ENCODE assay signal across 20 cellular contexts in the genomic region with DNA sequence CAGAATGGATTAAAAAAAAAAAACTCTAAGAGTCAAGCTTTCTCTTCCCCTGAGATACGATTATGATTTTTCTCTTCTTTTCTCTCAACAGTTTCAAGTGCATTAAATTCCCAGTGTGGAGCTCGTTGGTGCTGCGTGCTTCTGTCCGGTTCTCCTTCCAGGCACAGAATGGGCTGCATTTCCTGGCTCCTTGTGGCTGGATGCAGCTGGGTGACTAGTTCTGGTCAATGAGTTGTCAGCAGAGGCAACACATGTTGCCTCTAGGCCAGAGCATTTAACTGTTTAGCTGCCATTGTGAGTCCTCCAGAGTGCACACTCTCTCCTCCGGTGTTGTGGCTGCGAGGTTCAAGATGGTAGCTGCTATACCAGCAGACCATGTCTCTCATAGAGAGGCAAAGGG.
DNase-seq lines count a peak whose midpoint lies in the region; ATAC-seq and TF ChIP-seq lines count a peak whose summit lies in the region.
"Had no signal": no experiment of that assay in that cellular context is flagged by ENCODE, and none has a peak within 500 bp of the region (broad histone marks: within the 10 kb centered on the region; RNA-seq: fewer than 3 reads in every experiment).

No MANE protein-coding gene starts in this region.

- CTCF ChIA-PET in Caco-2 (lab: Charles Lee), result no interaction called here

- peak overlapping the region; percentile 51 for H3K27ac ChIP-seq in hepatocyte
- H3K27ac ChIP-seq in aorta (ENCODE audit: low read depth in 1 of 2, low read length in 2 of 2), result no peak overlapping the region

- no peaks in the 10 kb centered on the region for H3K79me2 ChIP-seq in hepatocyte

- no peaks in the 10 kb centered on the region for H3K36me3 Mint-ChIP-seq in Caco-2 (ENCODE audit: insufficient read depth, unreplicated experiment)
- H3K36me3 Mint-ChIP-seq: CD14-positive monocyte had no signal

- no peaks in the 10 kb centered on the region for H3K9me3 ChIP-seq in hepatocyte (ENCODE audit: low read depth)
- H3K9me3 ChIP-seq in aorta (ENCODE audit: control insufficient read depth, low read length), result peaks cover 2% of the 10 kb centered on the region
- no peaks in the 10 kb centered on the region for H3K9me3 ChIP-seq in Caco-2

- no peak overlapping the region for H2AFZ ChIP-seq in hepatocyte

- H3K4me1 ChIP-seq in hepatocyte (ENCODE audit: insufficient read depth), result no peaks in the 10 kb centered on the region
- H3K4me1 ChIP-seq in aorta (ENCODE audit: control insufficient read depth in 1 of 2, insufficient read depth in 2 of 2, low read length in 2 of 2), result no peaks in the 10 kb centered on the region
- H3K4me1 ChIP-seq in Caco-2, result no peaks in the 10 kb centered on the region

- H3K4me2 ChIP-seq in hepatocyte, result peak overlapping the region; percentile 34

- H3K27me3 Mint-ChIP-seq in Caco-2 (ENCODE audit: insufficient read depth, unreplicated experiment), result peaks cover 8% of the 10 kb centered on the region

- no peak overlapping the region for H3K4me3 Mint-ChIP-seq in Caco-2 (ENCODE audit: unreplicated experiment)
- H3K4me3 Mint-ChIP-seq: B cell, CD14-positive monocyte had no signal

- H3K27ac Mint-ChIP-seq in Caco-2 (ENCODE audit: unreplicated experiment), result no peak overlapping the region
- H3K27ac Mint-ChIP-seq: B cell, CD14-positive monocyte had no signal

- intact Hi-C loops in aorta (cut with DNase I), result no loop called here
- intact Hi-C loops in Caco-2 (cut with micrococcal nuclease; ENCODE audit: unreplicated experiment), result no loop called here
- intact Hi-C loops in left ventricle myocardium superior (cut with micrococcal nuclease), result no loop called here

- peak; percentile 45 for DNase-seq in Daoy (ENCODE audit: low read depth)
- DNase-seq in RKO (ENCODE audit: low spot score), result peak; percentile 10
- DNase-seq in hepatocyte (ENCODE audit: low spot score), result no peak
- DNase-seq in putamen (ENCODE audit: low spot score), result peak; percentile 37
- DNase-seq in aorta, result no peak
- DNase-seq in Caco-2, result no peak
- DNase-seq in left ventricle myocardium superior, result no peak
- DNase-seq: DMS53, EL, GF-D8, NCI-H1092 treated with DMSO at 0.1 percent for 48 hours, NCI-H146, NCI-H2029 treated with DMSO at 0.1 percent for 48 hours, NCI-H2171, NCI-H446, NCI-H526, Right ventricle myocardium superior had no signal

- no peaks in the 10 kb centered on the region for H3K9me2 ChIP-seq in hepatocyte (replicated peaks; ENCODE audit: insufficient read depth)

- TF ChIP-seq CTCF in hepatocyte (IDR thresholded peaks at IDR 0.05; ENCODE audit: poor library complexity) (no peak), Caco-2 (IDR thresholded peaks at IDR 0.05; ENCODE audit: insufficient read depth in 1 of 2, low read depth in 1 of 2, low read length in 1 of 2, severe bottlenecking in 1 of 2, unreplicated experiment in 1 of 2) (no peak)

- H3K4me1 Mint-ChIP-seq in Caco-2 (ENCODE audit: low read depth, unreplicated experiment), result no peaks in the 10 kb centered on the region
- H3K4me1 Mint-ChIP-seq: B cell, CD14-positive monocyte had no signal

- no peaks in the 10 kb centered on the region for H4K20me1 ChIP-seq in hepatocyte (ENCODE audit: insufficient read depth, poor library complexity, severe bottlenecking)

- H3K4me3 ChIP-seq in hepatocyte, result no peak overlapping the region
- H3K4me3 ChIP-seq in aorta (ENCODE audit: low read length in 2 of 2), result no peak overlapping the region
- H3K4me3 ChIP-seq in Caco-2 (ENCODE audit: low read depth, low read length), result no peak overlapping the region
- H3K4me3 ChIP-seq: K562 had no signal

- H3K9me3 Mint-ChIP-seq in Caco-2 (ENCODE audit: unreplicated experiment), result no peaks in the 10 kb centered on the region

- no peaks in the 10 kb centered on the region for H3K27me3 ChIP-seq in hepatocyte
- H3K27me3 ChIP-seq in aorta (ENCODE audit: control insufficient read depth in 1 of 2, insufficient read depth in 2 of 2, low read length in 1 of 2), result peaks cover 0 to 5% of the 10 kb centered on the region in 2 donors
- H3K27me3 ChIP-seq in Caco-2 (replicated peaks; ENCODE audit: control insufficient read depth, insufficient read depth, low read length), result no peaks in the 10 kb centered on the region

- BruUV-seq in Caco-2 (replicated peaks; lab: Mats Ljungman, UMichigan), result no TSS peak

- H3K36me3 ChIP-seq in hepatocyte (replicated peaks; ENCODE audit: insufficient read depth, low read depth), result no peaks in the 10 kb centered on the region
- no peaks in the 10 kb centered on the region for H3K36me3 ChIP-seq in aorta (ENCODE audit: control insufficient read depth in 1 of 2, insufficient read depth in 2 of 2, low read length in 1 of 2)
- H3K36me3 ChIP-seq in Caco-2 (ENCODE audit: control insufficient read depth, insufficient read depth, low read length), result no peaks in the 10 kb centered on the region

- ATAC-seq in aorta (ENCODE audit: low FRiP score) (no peak), left ventricle myocardium superior (no peak)
- ATAC-seq: K562 had no signal

- POLR2A ChIA-PET in Caco-2 (lab: Charles Lee), result interaction anchor here (0.6 kb wide), 1 partner anchor 167 kb away, joined by 3 read pairs; no protein-coding TSS in a partner anchor

- 57% methylated on average over 6 of the region's 6 CpGs for WGBS in hepatocyte (ENCODE audit: low lambda C conversion rate, missing lambda C conversion rate)
- 38 to 43% methylated on average over 6 of the region's 6 CpGs for WGBS in aorta, 2 donors

Comparison
In these comparisons a context has a peak if more than half of its experiments do, and no peak if none do; other contexts are left out.
1. DNase-seq: peak in Daoy (single experiment), RKO (single experiment) and putamen (single experiment); none in hepatocyte (single experiment), aorta (0 of 2), Caco-2 (0 of 2) and left ventricle myocardium superior (single experiment).